In the genomic region with DNA sequence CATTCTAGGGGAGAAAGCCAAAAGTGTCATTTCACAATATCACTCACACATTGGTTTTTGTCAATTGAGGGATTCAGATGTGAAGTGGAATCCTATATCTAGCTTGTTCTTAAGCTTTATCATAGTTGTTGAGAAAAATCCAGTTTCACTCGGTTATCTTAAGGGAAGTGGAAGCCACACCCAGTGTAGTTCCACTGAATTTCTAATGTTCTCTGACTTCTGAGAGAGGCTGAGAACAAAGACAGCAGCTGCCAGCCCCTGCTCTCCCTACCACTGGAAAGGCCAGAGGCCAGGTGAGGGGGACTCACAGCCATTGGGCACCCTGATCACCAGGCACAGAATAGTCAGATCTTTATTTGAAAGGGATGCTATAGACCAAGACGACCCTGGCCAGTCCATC, we compare ENCODE assay signal across 27 cellular contexts.
"Had no signal": no experiment of that assay in that cellular context is flagged by ENCODE, and none has a peak within 500 bp of the region (broad histone marks: within the 10 kb centered on the region; RNA-seq: fewer than 3 reads in every experiment).

No MANE protein-coding gene starts in this region.

- H3K36me3 Mint-ChIP-seq: activated naive CD4-positive, alpha-beta T cell treated with anti-CD3 and anti-CD28 coated beads, Interleukin-2, amount 50 U/mL, for 24 hours; memory B cell; naive thymus-derived CD4-positive, alpha-beta T cell; T-cell; WTC11 had no signal

- H3K9me3 Mint-ChIP-seq: activated CD4-positive, alpha-beta memory T cell treated with anti-CD3 and anti-CD28 coated beads, Interleukin-2, amount 10 ng/mL, durations not matched to agents 7 days and 5 days; activated CD4-positive, alpha-beta T cell treated with anti-CD3 and anti-CD28 coated beads, Interleukin-2, amount 10 ng/mL, durations not matched to agents 7 days and 5 days; activated naive CD4-positive, alpha-beta T cell treated with anti-CD3 and anti-CD28 coated beads, Interleukin-2, amount 50 U/mL, for 24 hours; activated naive CD8-positive, alpha-beta T cell treated with anti-CD3 and anti-CD28 coated beads, Interleukin-2, amount 50 U/mL, for 24 hours; activated T-helper 2 cell treated with anti-CD3 and anti-CD28 coated beads, Interferon-gamma antibody, Interleukin-2, Interleukin-4, amounts not matched to agents 10 μg/mL and 5 μg/mL and 100 μg/mL, durations not matched to agents 14 hours and 24 hours and 36 hours; memory B cell; T-cell; T-helper 2 cell treated with Interferon-gamma antibody and Interleukin-4, amounts not matched to agents 5 μg/mL and 100 μg/mL, for 36 hours had no signal

- H3K36me3 ChIP-seq: esophagus muscularis mucosa, pancreas, prostate gland, transverse colon, uterus had no signal

- ATAC-seq: activated naive CD8-positive, alpha-beta T cell treated with anti-CD3 and anti-CD28 coated beads, Interleukin-2, amount 50 U/mL, for 24 hours; left colon; naive thymus-derived CD4-positive, alpha-beta T cell; pancreas; T-cell; WTC11 had no signal

- H3K27me3 ChIP-seq: pancreas, uterus had no signal

- H3K4me1 ChIP-seq: pancreas, prostate gland, uterus had no signal

- DNase-seq: activated CD4-positive, alpha-beta memory T cell treated with anti-CD3 and anti-CD28 coated beads, Interleukin-2, amount 10 ng/mL, durations not matched to agents 7 days and 5 days; activated CD4-positive, alpha-beta T cell treated with anti-CD3 and anti-CD28 coated beads for 1 hour; activated CD4-positive, alpha-beta T cell treated with anti-CD3 and anti-CD28 coated beads, Interleukin-2, amount 10 ng/mL, durations not matched to agents 7 days and 5 days; activated naive CD8-positive, alpha-beta T cell treated with anti-CD3 and anti-CD28 coated beads, Interleukin-2, amount 50 U/mL, for 24 hours; amygdala; caudate nucleus; dermis blood vessel endothelial cell; effector CD4-positive, alpha-beta T cell; left colon; midbrain; naive thymus-derived CD4-positive, alpha-beta T cell; nucleus accumbens; pancreas; retina; stimulated activated CD4-positive, alpha-beta T cell treated with anti-CD3 and anti-CD28 coated beads, Interleukin-15, amount 100 ng/mL, for 24 hours; stimulated activated CD4-positive, alpha-beta T cell treated with anti-CD3 and anti-CD28 coated beads, Interleukin-2, amount 100 ng/mL, for 24 hours; stimulated activated naive CD4-positive, alpha-beta T cell treated with Interleukin-2 at 50 U/mL for 16 hours; T-cell; transverse colon; uterus had no signal

- H3K4me3 Mint-ChIP-seq: activated CD4-positive, alpha-beta memory T cell treated with anti-CD3 and anti-CD28 coated beads, Interleukin-2, amount 10 ng/mL, durations not matched to agents 7 days and 5 days; activated CD4-positive, alpha-beta T cell treated with anti-CD3 and anti-CD28 coated beads, Interleukin-2, amount 10 ng/mL, durations not matched to agents 7 days and 5 days; activated naive CD4-positive, alpha-beta T cell treated with anti-CD3 and anti-CD28 coated beads, Interleukin-2, amount 50 U/mL, for 24 hours; activated naive CD8-positive, alpha-beta T cell treated with anti-CD3 and anti-CD28 coated beads, Interleukin-2, amount 50 U/mL, for 24 hours; memory B cell; naive thymus-derived CD4-positive, alpha-beta T cell; T-cell; T-helper 2 cell treated with Interferon-gamma antibody and Interleukin-4, amounts not matched to agents 5 μg/mL and 100 μg/mL, for 36 hours; WTC11 had no signal

- H3K9me3 ChIP-seq: esophagus muscularis mucosa, pancreas, prostate gland, transverse colon, uterus had no signal

- H3K4me3 ChIP-seq: esophagus muscularis mucosa, pancreas, prostate gland, transverse colon, uterus had no signal

- H3K27ac Mint-ChIP-seq: activated CD4-positive, alpha-beta memory T cell treated with anti-CD3 and anti-CD28 coated beads, Interleukin-2, amount 10 ng/mL, durations not matched to agents 7 days and 5 days; activated CD4-positive, alpha-beta T cell treated with anti-CD3 and anti-CD28 coated beads, Interleukin-2, amount 10 ng/mL, durations not matched to agents 7 days and 5 days; activated naive CD4-positive, alpha-beta T cell treated with anti-CD3 and anti-CD28 coated beads, Interleukin-2, amount 50 U/mL, for 24 hours; activated naive CD8-positive, alpha-beta T cell treated with anti-CD3 and anti-CD28 coated beads, Interleukin-2, amount 50 U/mL, for 24 hours; activated T-helper 2 cell treated with anti-CD3 and anti-CD28 coated beads, Interferon-gamma antibody, Interleukin-2, Interleukin-4, amounts not matched to agents 10 μg/mL and 5 μg/mL and 100 μg/mL, durations not matched to agents 14 hours and 24 hours and 36 hours; memory B cell; naive thymus-derived CD4-positive, alpha-beta T cell; T-cell; T-helper 2 cell treated with Interferon-gamma antibody and Interleukin-4, amounts not matched to agents 5 μg/mL and 100 μg/mL, for 36 hours; WTC11 had no signal

- H3K4me1 Mint-ChIP-seq: activated naive CD4-positive, alpha-beta T cell treated with anti-CD3 and anti-CD28 coated beads, Interleukin-2, amount 50 U/mL, for 24 hours; memory B cell had no signal
